ENCODE assay signal across 1 cellular context in the genomic region with DNA sequence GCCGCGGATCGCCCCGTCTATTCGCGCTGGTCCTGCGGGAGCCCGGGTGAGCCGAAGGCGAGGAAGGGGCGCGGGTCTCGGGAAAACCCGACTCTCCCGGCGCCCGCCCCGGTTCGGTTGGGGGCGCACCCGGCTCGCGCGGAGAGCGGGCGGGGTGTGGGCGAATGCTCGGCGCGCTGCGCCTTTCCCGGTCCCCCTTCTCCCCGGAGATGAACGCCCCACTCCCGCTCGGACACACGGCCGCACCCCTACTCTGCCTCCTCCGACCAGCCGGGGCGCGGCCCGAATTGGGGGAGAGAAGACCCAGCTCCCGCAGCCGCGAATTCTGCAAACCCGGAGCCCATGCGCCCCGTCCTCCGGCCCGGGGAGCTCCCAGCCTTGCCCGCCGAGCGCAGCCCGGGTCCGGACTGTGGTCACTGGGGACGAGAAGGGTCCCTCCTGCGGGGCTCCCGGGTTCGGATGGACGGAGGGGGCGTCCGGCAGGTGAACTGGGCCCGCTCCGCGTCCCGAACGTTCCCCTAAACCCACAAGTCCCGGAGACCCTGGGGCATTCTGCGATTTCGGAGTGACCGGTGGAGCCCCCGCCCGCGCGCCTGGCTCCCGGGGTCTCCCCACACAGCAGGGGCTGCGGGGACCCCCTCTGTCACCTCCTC.
TF ChIP-seq lines count a peak whose summit lies in the region.

No MANE protein-coding gene starts in this region.

TF ChIP-seq in IMR-90, 13 proteins besides CTCF, POLR2A, EP300 and RAD21 (continued from another document):
- no peak for TF ChIP-seq CHD1 (IDR thresholded peaks at IDR 0.05; ENCODE audit: low read depth, low read length)
- TF ChIP-seq, protein P1, sequence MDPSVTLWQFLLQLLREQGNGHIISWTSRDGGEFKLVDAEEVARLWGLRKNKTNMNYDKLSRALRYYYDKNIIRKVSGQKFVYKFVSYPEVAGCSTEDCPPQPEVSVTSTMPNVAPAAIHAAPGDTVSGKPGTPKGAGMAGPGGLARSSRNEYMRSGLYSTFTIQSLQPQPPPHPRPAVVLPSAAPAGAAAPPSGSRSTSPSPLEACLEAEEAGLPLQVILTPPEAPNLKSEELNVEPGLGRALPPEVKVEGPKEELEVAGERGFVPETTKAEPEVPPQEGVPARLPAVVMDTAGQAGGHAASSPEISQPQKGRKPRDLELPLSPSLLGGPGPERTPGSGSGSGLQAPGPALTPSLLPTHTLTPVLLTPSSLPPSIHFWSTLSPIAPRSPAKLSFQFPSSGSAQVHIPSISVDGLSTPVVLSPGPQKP (IDR thresholded peaks at IDR 0.05; ENCODE audit: borderline replicate concordance, low read depth, low read length), result no peak
- TF ChIP-seq RFX5 (IDR thresholded peaks at IDR 0.05; ENCODE audit: low read depth, low read length), result no peak
- TF ChIP-seq MXI1 (IDR thresholded peaks at IDR 0.05; ENCODE audit: borderline replicate concordance, low read depth, low read length), result no peak
- TF ChIP-seq SMC3 (IDR thresholded peaks at IDR 0.05; ENCODE audit: low read depth, low read length), result no peak
